Comparison of ENCODE assay signal across 8 cellular contexts in genomic region chr4:2755821-2756690, GRCh38. TPM values are rescaled to one million over a fixed set of nuclear protein-coding genes. Genes with fewer than 3 reads are reported as not detected.
A peak's percentile ranks its signal among the peaks of the same experiment; 100 is the strongest.
DNase-seq lines count a peak whose midpoint lies in the region; ATAC-seq and TF ChIP-seq lines count a peak whose summit lies in the region.

Gene TNIP2, minus strand, starts transcription at chr4:2756336. Its CDS starts 47 bp downstream, at chr4:2756289.

- peak; percentile 71 to 94 for TF ChIP-seq POLR2A in Peyer's patch (IDR thresholded peaks at IDR 0.05)

- peak; percentile 77 to 85 (median 81) for DNase-seq in CD4-positive, alpha-beta memory T cell
- DNase-seq in HT-29 (ENCODE audit: low spot score) (peak; percentile 85), Peyer's patch (peak; percentile 81 to 94 (median 92)), fibroblast of peridontal ligament (ENCODE audit: extremely low read depth) (peak; percentile 58)
- DNase-seq in natural killer cell treated with Interleukin-12 subunit alpha and Interleukin-12 subunit beta and Interleukin-15 and Interleukin-18, amount 100 ng/mL, for 72 hours (ENCODE audit: low spot score): peak; percentile 88
- peak; percentile 84 for DNase-seq in stimulated activated naive CD8-positive, alpha-beta T cell treated with anti-CD3 and anti-CD28 coated beads, Interleukin-15, Interleukin-2, amounts not matched to agents 100 U/mL and 50 U/mL, for 24 hours

- no peaks in the 10 kb centered on the region for H3K9me3 Mint-ChIP-seq in CD4-positive, alpha-beta memory T cell
- H3K9me3 Mint-ChIP-seq in activated T-helper 17 cell treated with anti-CD3 and anti-CD28 coated beads, Interleukin-2, amount 50 U/mL, for 72 hours: no peaks in the 10 kb centered on the region
- no peaks in the 10 kb centered on the region for H3K9me3 Mint-ChIP-seq in natural killer cell treated with Interleukin-12 subunit alpha and Interleukin-12 subunit beta and Interleukin-15 and Interleukin-18, amount 100 ng/mL, for 72 hours

- no peaks in the 10 kb centered on the region for H3K9me3 ChIP-seq in CD4-positive, alpha-beta memory T cell (ENCODE audit: control insufficient read depth in 1 of 2, low read length in 2 of 2)
- no peaks in the 10 kb centered on the region for H3K9me3 ChIP-seq in Peyer's patch

- peaks cover 0 to 4% of the 10 kb centered on the region in 2 donors for H3K36me3 Mint-ChIP-seq in CD4-positive, alpha-beta memory T cell
- peaks cover 44% of the 10 kb centered on the region for H3K36me3 Mint-ChIP-seq in activated T-helper 17 cell treated with anti-CD3 and anti-CD28 coated beads, Interleukin-2, amount 50 U/mL, for 72 hours (ENCODE audit: low read depth)
- peaks cover 5% of the 10 kb centered on the region for H3K36me3 Mint-ChIP-seq in natural killer cell treated with Interleukin-12 subunit alpha and Interleukin-12 subunit beta and Interleukin-15 and Interleukin-18, amount 100 ng/mL, for 72 hours

- peaks cover 25% of the 10 kb centered on the region for H3K4me1 ChIP-seq in CD4-positive, alpha-beta memory T cell (ENCODE audit: insufficient read depth, low read length)
- H3K4me1 ChIP-seq in Peyer's patch: peaks cover 7 to 57% (median 9%) of the 10 kb centered on the region in 4 donors

- peak in 5 of 6 experiments; percentile 16 to 91 (median 72) for TF ChIP-seq CTCF in Peyer's patch (IDR thresholded peaks at IDR 0.05)

- POLR2A ChIA-PET in CD4-positive, alpha-beta memory T cell (lab: Charles Lee; ENCODE audit: partially characterized antibody): interaction anchor here (0.8 to 2.2 kb wide), 12 partner anchors 8 to 286 kb away, joined by 3 to 11 read pairs (median 4); partner anchors contain the start of genes FAM193A, GRK4 and NOP14

- no peaks in the 10 kb centered on the region for H3K27me3 ChIP-seq in CD4-positive, alpha-beta memory T cell (ENCODE audit: insufficient read depth, low read length)
- no peaks in the 10 kb centered on the region for H3K27me3 ChIP-seq in Peyer's patch

- peaks cover 9% of the 10 kb centered on the region for H3K36me3 ChIP-seq in CD4-positive, alpha-beta memory T cell (ENCODE audit: insufficient read depth, low read length)
- no peaks in the 10 kb centered on the region for H3K36me3 ChIP-seq in Peyer's patch

- H3K27ac ChIP-seq in CD4-positive, alpha-beta memory T cell (ENCODE audit: low read depth, low read length): peak within 1 kb of the TSS; percentile 83
- peak within 1 kb of the TSS; percentile 90 to 99 (median 90) for H3K27ac ChIP-seq in Peyer's patch

- H3K4me3 Mint-ChIP-seq in CD4-positive, alpha-beta memory T cell: peak within 1 kb of the TSS; percentile 75 to 89 (median 86)
- H3K4me3 Mint-ChIP-seq in activated T-helper 17 cell treated with anti-CD3 and anti-CD28 coated beads, Interleukin-2, amount 50 U/mL, for 72 hours: peak within 1 kb of the TSS; percentile 89
- peak within 1 kb of the TSS; percentile 94 for H3K4me3 Mint-ChIP-seq in natural killer cell treated with Interleukin-12 subunit alpha and Interleukin-12 subunit beta and Interleukin-15 and Interleukin-18, amount 100 ng/mL, for 72 hours

- peak within 1 kb of the TSS; percentile 25 to 68 for H3K4me3 ChIP-seq in CD4-positive, alpha-beta memory T cell (ENCODE audit: low read length in 2 of 2)
- H3K4me3 ChIP-seq in Peyer's patch: peak within 1 kb of the TSS; percentile 65 to 97 (median 94)

- intact Hi-C loops in CD4-positive, alpha-beta memory T cell (cut with micrococcal nuclease): loop anchor here (2.0 to 5.0 kb wide), 2 partner anchors 86 to 207 kb away; partner anchors contain the start of genes ADD1, GRK4 and NOP14

- peak; percentile 62 for ATAC-seq in GM19395 (IDR thresholded peaks at IDR 0.05; ENCODE audit: unreplicated experiment)
- peak; percentile 86 for ATAC-seq in activated T-helper 17 cell treated with anti-CD3 and anti-CD28 coated beads, Interleukin-2, amount 50 U/mL, for 72 hours (replicated peaks)
- ATAC-seq in natural killer cell treated with Interleukin-12 subunit alpha and Interleukin-12 subunit beta and Interleukin-15 and Interleukin-18, amount 100 ng/mL, for 72 hours: peak; percentile 88 to 92
- peak; percentile 81 for ATAC-seq in stimulated activated naive CD8-positive, alpha-beta T cell treated with anti-CD3 and anti-CD28 coated beads, Interleukin-15, Interleukin-2, amounts not matched to agents 100 U/mL and 50 U/mL, for 24 hours

- CTCF ChIA-PET in CD4-positive, alpha-beta memory T cell (lab: Charles Lee; ENCODE audit: partially characterized antibody): interaction anchor here (1.0 to 1.1 kb wide), 2 partner anchors 10 to 116 kb away, joined by 3 read pairs; no protein-coding TSS in a partner anchor

- H3K27me3 Mint-ChIP-seq in CD4-positive, alpha-beta memory T cell: no peaks in the 10 kb centered on the region
- H3K27me3 Mint-ChIP-seq in activated T-helper 17 cell treated with anti-CD3 and anti-CD28 coated beads, Interleukin-2, amount 50 U/mL, for 72 hours: no peaks in the 10 kb centered on the region
- H3K27me3 Mint-ChIP-seq in natural killer cell treated with Interleukin-12 subunit alpha and Interleukin-12 subunit beta and Interleukin-15 and Interleukin-18, amount 100 ng/mL, for 72 hours: no peaks in the 10 kb centered on the region

- H3K4me1 Mint-ChIP-seq in CD4-positive, alpha-beta memory T cell: peaks cover 18 to 39% (median 29%) of the 10 kb centered on the region in 4 donors
- peaks cover 19% of the 10 kb centered on the region for H3K4me1 Mint-ChIP-seq in activated T-helper 17 cell treated with anti-CD3 and anti-CD28 coated beads, Interleukin-2, amount 50 U/mL, for 72 hours
- H3K4me1 Mint-ChIP-seq in natural killer cell treated with Interleukin-12 subunit alpha and Interleukin-12 subunit beta and Interleukin-15 and Interleukin-18, amount 100 ng/mL, for 72 hours (ENCODE audit: low read depth in 2 of 2): peaks cover 21 to 33% of the 10 kb centered on the region in 2 donors

- peak within 1 kb of the TSS; percentile 68 to 93 (median 85) for H3K27ac Mint-ChIP-seq in CD4-positive, alpha-beta memory T cell
- peak within 1 kb of the TSS; percentile 89 for H3K27ac Mint-ChIP-seq in activated T-helper 17 cell treated with anti-CD3 and anti-CD28 coated beads, Interleukin-2, amount 50 U/mL, for 72 hours
- H3K27ac Mint-ChIP-seq in natural killer cell treated with Interleukin-12 subunit alpha and Interleukin-12 subunit beta and Interleukin-15 and Interleukin-18, amount 100 ng/mL, for 72 hours: peak within 1 kb of the TSS; percentile 70 to 72

RNA-seq across cellular contexts. Expression of gene TNIP2, which starts in this region (rescaled TPM):
- 10 to 100 TPM; 50.0 to 50.5 TPM for total RNA-seq in CD4-positive, alpha-beta memory T cell
- polyA plus RNA-seq in CD4-positive, alpha-beta memory T cell: 10 to 100 TPM; 45.8 to 48.5 TPM
- 99.9 and 119 TPM in 2 replicates for total RNA-seq in HT-29 (2014; rRNA removed; shearing (Covaris generic))
- 100 to 1,000 TPM; 135 to 255 (median 145) TPM for total RNA-seq in Peyer's patch
- 100 to 1,000 TPM in 1 of 2 donors, 10 to 100 TPM in 1; 80.1 to 110 TPM for total RNA-seq in activated T-helper 17 cell treated with anti-CD3 and anti-CD28 coated beads, Interleukin-2, amount 50 U/mL, for 72 hours
- total RNA-seq in natural killer cell treated with Interleukin-12 subunit alpha and Interleukin-12 subunit beta and Interleukin-15 and Interleukin-18, amount 100 ng/mL, for 72 hours: 10 to 100 TPM; 80.9 to 89.3 TPM

Comparison
In these comparisons a context has a peak if more than half of its experiments do, and no peak if none do; other contexts are left out.
1. Peak in every context shown above with its lines: DNase-seq, ATAC-seq, H3K4me3 ChIP-seq and H3K27ac ChIP-seq.